In genomic region chr6:24072038-24072746, GRCh38 we compare ENCODE assay signal across 33 cellular contexts. TPM values are rescaled to one million over a fixed set of nuclear protein-coding genes. Genes with fewer than 3 reads are reported as not detected.
DNase-seq lines count a peak whose midpoint lies in the region; ATAC-seq, FAIRE-seq and TF ChIP-seq lines count a peak whose summit lies in the region.
"Had no signal": no experiment of that assay in that cellular context is flagged by ENCODE, and none has a peak within 500 bp of the region (broad histone marks: within the 10 kb centered on the region; RNA-seq: fewer than 3 reads in every experiment).

No MANE protein-coding gene starts in this region.

- H3K79me2 ChIP-seq in H1 (ENCODE audit: control insufficient read depth in 1 of 2, insufficient read depth in 2 of 2, low read length in 2 of 2) = no peaks in the 10 kb centered on the region
- H3K79me2 ChIP-seq in SK-N-SH (ENCODE audit: insufficient read depth) = no peaks in the 10 kb centered on the region

- H2BK12ac ChIP-seq in H1 (ENCODE audit: low read depth, low read length) = no peak overlapping the region

- H2BK20ac ChIP-seq in H1 (ENCODE audit: low read length) = no peak overlapping the region

- DNase-seq in H1 (ENCODE audit: low read depth in 1 of 2, low spot score in 2 of 2) = no peak
- DNase-seq in SK-N-SH = no peak
- no peak for DNase-seq in GM13977 (ENCODE audit: low spot score)
- DNase-seq: activated CD4-positive, alpha-beta memory T cell treated with anti-CD3 and anti-CD28 coated beads for 36 hours; activated CD4-positive, CD25-positive, alpha-beta regulatory T cell treated with anti-CD3 and anti-CD28 coated beads, Interleukin-2, amount 50 U/mL, for 72 hours; activated CD8-positive, alpha-beta memory T cell treated with anti-CD3 and anti-CD28 coated beads, Interleukin-2, amount 50 U/mL, for 4 hours; activated naive CD4-positive, alpha-beta T cell treated with anti-CD3 and anti-CD28 coated beads for 36 hours; AML-193; body of pancreas; Calu3; CD4-positive, CD25-positive, alpha-beta regulatory T cell; endodermal cell; Karpas-422; NCI-H1436; NCI-H2081; NCI-H226; NCI-H69; ovary; Peyer's patch; SHP77 treated with DMSO at 0.1 percent for 48 hours; stimulated activated naive CD4-positive, alpha-beta T cell treated with Interleukin-2 at 50 U/mL for 16 hours; testis had no signal

- H3K79me1 ChIP-seq in H1 (ENCODE audit: low read depth, low read length) = no peaks in the 10 kb centered on the region

- TF ChIP-seq POLR2A in H1 (IDR thresholded peaks at IDR 0.05; ENCODE audit: control extremely low read depth in 1 of 2, low read depth in 2 of 2, low read length in 2 of 2) = no peak

- H4K5ac ChIP-seq in H1 (ENCODE audit: insufficient read length, low read depth, low read length) = no peak overlapping the region

- no peak overlapping the region for H3K4me3 ChIP-seq in H1 (ENCODE audit: extremely low read depth in 1 of 4, insufficient read depth in 2 of 4, low read depth in 3 of 4, low read length in 4 of 4)
- no peak overlapping the region for H3K4me3 ChIP-seq in SK-N-SH (ENCODE audit: low read depth in 2 of 2, low read length in 1 of 2)
- H3K4me3 ChIP-seq: body of pancreas, HAP-1, ovary, Peyer's patch, skin epidermis, testis had no signal

- H4K20me1 ChIP-seq in H1 (replicated peaks in 1 of 2; ENCODE audit: control insufficient read depth in 1 of 2, insufficient read depth in 2 of 2, low read length in 2 of 2) (no peaks in the 10 kb centered on the region), SK-N-SH (ENCODE audit: insufficient read depth) (no peaks in the 10 kb centered on the region)

- no peak for TF ChIP-seq CTCF in H1 (IDR thresholded peaks at IDR 0.05; ENCODE audit: control extremely low read depth in 1 of 3, insufficient read depth in 1 of 3, low read depth in 1 of 3, low read length in 3 of 3)
- TF ChIP-seq CTCF in SK-N-SH (IDR thresholded peaks at IDR 0.05) = no peak
- TF ChIP-seq CTCF in GM13977 (IDR thresholded peaks at IDR 0.05; ENCODE audit: extremely low read depth, insufficient read depth, missing control alignments) = no peak

- no peaks in the 10 kb centered on the region for H3F3A ChIP-seq in SK-N-SH (replicated peaks; ENCODE audit: insufficient read depth)

- H3K23me2 ChIP-seq in H1 (ENCODE audit: low read depth, low read length) = no peaks in the 10 kb centered on the region

- in situ Hi-C loops in GM13977 (cut with MboI; ENCODE audit: low pct_unique_long_range_greater_than_20kb, low sequenced_read_pairs, unreplicated experiment) = loop anchor here (25.0 kb wide), 1 partner anchor 190 kb away; no protein-coding TSS in a partner anchor

- TF ChIP-seq RAD21 in H1 (IDR thresholded peaks at IDR 0.05 in 1 of 2, conservative IDR thresholded peaks at IDR 0.05 in 1 of 2; ENCODE audit: low read depth in 2 of 2, low read length in 2 of 2) (no peak), SK-N-SH (IDR thresholded peaks at IDR 0.05; ENCODE audit: low read length) (no peak)

- TF ChIP-seq EP300 in H1 (IDR thresholded peaks at IDR 0.05; ENCODE audit: borderline replicate concordance in 1 of 2, low read depth in 2 of 2, low read length in 2 of 2) = no peak
- TF ChIP-seq EP300 in SK-N-SH (IDR thresholded peaks at IDR 0.05; ENCODE audit: borderline replicate concordance in 1 of 2, low read depth in 1 of 2, low read length in 1 of 2) = no peak

- H3K23ac ChIP-seq in H1 (ENCODE audit: insufficient read length) = no peak overlapping the region

- no peaks in the 10 kb centered on the region for H3K36me3 ChIP-seq in H1 (ENCODE audit: control insufficient read depth in 2 of 4, insufficient read depth in 4 of 4, low read length in 3 of 4)
- H3K36me3 ChIP-seq in SK-N-SH (replicated peaks in 1 of 2; ENCODE audit: control insufficient read depth in 1 of 2, insufficient read depth in 2 of 2, low read length in 1 of 2) = no peaks in the 10 kb centered on the region
- H3K36me3 ChIP-seq: HAP-1, ovary, Peyer's patch had no signal

- no peak overlapping the region for H2BK120ac ChIP-seq in H1 (replicated peaks; ENCODE audit: low read depth, low read length)

- H4K8ac ChIP-seq in H1 (ENCODE audit: extremely low read depth, insufficient read depth, low read length) = 0 out of 2 replicates have a peak overlapping the region, but pooled peaks have one; percentile 68

- no peak overlapping the region for H2BK5ac ChIP-seq in H1 (ENCODE audit: low read depth, low read length)

- H3K27me3 ChIP-seq in H1 (replicated peaks in 1 of 4; ENCODE audit: control insufficient read depth in 3 of 4, extremely low read depth in 1 of 4, insufficient read depth in 3 of 4, low read length in 3 of 4) (no peaks in the 10 kb centered on the region), SK-N-SH (ENCODE audit: insufficient read depth) (no peaks in the 10 kb centered on the region)
- H3K27me3 ChIP-seq: body of pancreas, ovary, Peyer's patch, testis had no signal

- H3K27ac ChIP-seq in H1 (ENCODE audit: low read depth, low read length) = no peak overlapping the region
- H3K27ac ChIP-seq in SK-N-SH (ENCODE audit: low read depth in 2 of 2, low read length in 1 of 2) = no peak overlapping the region
- H3K27ac ChIP-seq: body of pancreas, ovary, Peyer's patch, skin epidermis, testis had no signal

- H3K9me3 ChIP-seq in H1 (ENCODE audit: insufficient read depth in 2 of 2, low read depth in 1 of 2, low read length in 1 of 2) (no peaks in the 10 kb centered on the region), SK-N-SH (0 out of 2 replicates have a peak, but pooled peaks cover 3% of the 10 kb centered on the region)
- H3K9me3 ChIP-seq: body of pancreas, HAP-1, ovary, Peyer's patch, testis had no signal

- 0 out of 2 replicates have a peak, but pooled peaks cover 3% of the 10 kb centered on the region for H3K9me2 ChIP-seq in SK-N-SH

- H3K14ac ChIP-seq in H1 (ENCODE audit: insufficient read length) = no peak overlapping the region

- H3K9ac ChIP-seq in H1 (replicated peaks in 1 of 4; ENCODE audit: extremely low read depth in 1 of 4, low read depth in 3 of 4, low read length in 3 of 4) (no peak overlapping the region), SK-N-SH (no peak overlapping the region)

- no peak overlapping the region for H3K4me2 ChIP-seq in H1 (ENCODE audit: insufficient read depth in 1 of 2, low read depth in 2 of 2, low read length in 2 of 2)
- H3K4me2 ChIP-seq in SK-N-SH = no peak overlapping the region

- H4K91ac ChIP-seq in H1 (replicated peaks; ENCODE audit: insufficient read length, low read length) = no peak overlapping the region

- no peak overlapping the region for H2AK5ac ChIP-seq in H1 (ENCODE audit: low read depth, low read length)

- no peak overlapping the region for H3K56ac ChIP-seq in H1 (replicated peaks; ENCODE audit: insufficient read length, low read depth, low read length)

- CTCF ChIA-PET in H1 (lab: Charles Lee; ENCODE audit: partially characterized antibody) = interaction anchor here (1.1 to 1.6 kb wide), 3 partner anchors 8 to 134 kb away, joined by 3 read pairs; no protein-coding TSS in a partner anchor
- CTCF ChIA-PET in SK-N-SH (lab: Yijun Ruan, JAX) = interaction anchor here (1.6 kb wide), 1 partner anchor 133 kb away, joined by 7 read pairs; no protein-coding TSS in a partner anchor

- H2AFZ ChIP-seq in H1 (ENCODE audit: low read length) (0 out of 2 replicates have a peak overlapping the region, but pooled peaks have one; percentile 33), SK-N-SH (ENCODE audit: low read depth) (no peak overlapping the region)

- H3K4ac ChIP-seq in H1 (replicated peaks; ENCODE audit: insufficient read length, low read depth, low read length) = no peak overlapping the region

- H3K4me1 ChIP-seq in H1 (replicated peaks in 1 of 4; ENCODE audit: control insufficient read depth in 3 of 4, insufficient read depth in 4 of 4, low read length in 3 of 4) (no peaks in the 10 kb centered on the region), SK-N-SH (ENCODE audit: control insufficient read depth in 1 of 2, insufficient read depth in 2 of 2, low read depth in 1 of 2, low read length in 1 of 2) (no peaks in the 10 kb centered on the region)
- H3K4me1 ChIP-seq: body of pancreas, HAP-1, Peyer's patch, testis had no signal

- H3K18ac ChIP-seq in H1 (ENCODE audit: extremely low read depth, low read length) = no peak overlapping the region

- FAIRE-seq in H1 (lab: Jason Lieb, UNC) = no peak
- FAIRE-seq: GM19239, islet of Langerhans had no signal

- no peak overlapping the region for H2BK15ac ChIP-seq in H1 (ENCODE audit: low read length)

- POLR2A ChIA-PET in H1 (lab: Charles Lee; ENCODE audit: partially characterized antibody) = no interaction called here
- POLR2A ChIA-PET in SK-N-SH (lab: Yijun Ruan, JAX) = no interaction called here

- ATAC-seq in GM18502 (IDR thresholded peaks at IDR 0.05; ENCODE audit: poor library complexity, unreplicated experiment) (peak; percentile 71), GM19324 (IDR thresholded peaks at IDR 0.05; ENCODE audit: low FRiP score, unreplicated experiment) (peak; percentile 65), HG03025 (IDR thresholded peaks at IDR 0.05; ENCODE audit: low FRiP score, unreplicated experiment) (peak; percentile 65), HG02678 (IDR thresholded peaks at IDR 0.05; ENCODE audit: unreplicated experiment) (no peak)
- ATAC-seq: body of pancreas, left lobe of liver had no signal

- WGBS in H1 (ENCODE audit: extremely low coverage in 1 of 2, insufficient coverage in 1 of 2, insufficient read length in 1 of 2, insufficient replicate concordance in 2 of 2, low coverage in 1 of 2, low lambda C conversion rate in 2 of 2, missing lambda C conversion rate in 1 of 2), 2 experiments = 86% methylated on average over 6 of the region's 6 CpGs; no CpG with 5 or more reads in 1 of the 2 experiments
- WGBS in SK-N-SH (ENCODE audit: low lambda C conversion rate) = 12% methylated on average over 5 of the region's 6 CpGs

TF ChIP-seq in H1, 55 proteins besides CTCF, POLR2A, EP300 and RAD21 (continues in another document):
- TF ChIP-seq MAFK (IDR thresholded peaks at IDR 0.05; ENCODE audit: low read depth, low read length) = no peak
- TF ChIP-seq KDM1A (IDR thresholded peaks at IDR 0.05; ENCODE audit: borderline replicate concordance, low read length) = no peak

RNA-seq across cellular contexts. Expression of gene NRSN1, which starts 53.8 kb away (rescaled TPM):
- total RNA-seq in H1 (2021; fragmentation: NEBNext Ultra II Directional; extraction: Animal tissue kit (Norgen Biotek cat#: 25700)) = 0.29 and 0.78 TPM in 2 replicates
- polyA plus RNA-seq in H1 (2011; rRNA removed) (0.03 and 0.15 TPM in 2 replicates), SK-N-SH (2012; rRNA removed) (0.02 and 0.41 TPM in 2 replicates)
- 0.13 TPM for polyA plus RNA-seq in H1 (2011; cell fraction: cytosol; rRNA removed)
- polyA plus RNA-seq in H1 (2011; cell fraction: nucleus; rRNA removed) = 0.07 TPM
- polyA plus RNA-seq in H1 (2012, experiment 1 of 2) = 0.29 to 0.60 TPM (median 0.44 TPM) in 4 replicates
- polyA plus RNA-seq in H1 (2012, experiment 2 of 2) = 0.08 TPM
- 0.49 TPM for polyA plus RNA-seq in H1 (2013, experiment 1 of 2)
- polyA plus RNA-seq in H1 (2013, experiment 2 of 2) = 0.59 TPM
- 0.09 and 0.12 TPM in 2 replicates for polyA minus RNA-seq in H1 (2011; rRNA and poly(A)+ RNA removed)
- not detected for polyA minus RNA-seq in H1 (2011; cell fraction: cytosol; rRNA and poly(A)+ RNA removed)
- polyA minus RNA-seq in H1 (2011; cell fraction: nucleus; rRNA and poly(A)+ RNA removed) = not detected
- polyA plus RNA-seq in SK-N-SH (2012; cell fraction: cytosol; rRNA removed) = 0.46 and 0.84 TPM in 2 replicates
- polyA plus RNA-seq in SK-N-SH (2012; cell fraction: nucleus; rRNA removed) = 0.08 and 0.33 TPM in 2 replicates
- total RNA-seq: A673; activated CD4-positive, alpha-beta memory T cell treated with anti-CD3 and anti-CD28 coated beads for 36 hours; activated naive CD4-positive, alpha-beta T cell treated with anti-CD3 and anti-CD28 coated beads for 36 hours; body of pancreas; CD4-positive, CD25-positive, alpha-beta regulatory T cell; endodermal cell; fibroblast of villous mesenchyme; left lobe of liver; ovary; Peyer's patch had no signal
- polyA plus RNA-seq: CD4-positive, CD25-positive, alpha-beta regulatory T cell had no signal
